ENCODE assay signal across 8 cellular contexts in the genomic region with DNA sequence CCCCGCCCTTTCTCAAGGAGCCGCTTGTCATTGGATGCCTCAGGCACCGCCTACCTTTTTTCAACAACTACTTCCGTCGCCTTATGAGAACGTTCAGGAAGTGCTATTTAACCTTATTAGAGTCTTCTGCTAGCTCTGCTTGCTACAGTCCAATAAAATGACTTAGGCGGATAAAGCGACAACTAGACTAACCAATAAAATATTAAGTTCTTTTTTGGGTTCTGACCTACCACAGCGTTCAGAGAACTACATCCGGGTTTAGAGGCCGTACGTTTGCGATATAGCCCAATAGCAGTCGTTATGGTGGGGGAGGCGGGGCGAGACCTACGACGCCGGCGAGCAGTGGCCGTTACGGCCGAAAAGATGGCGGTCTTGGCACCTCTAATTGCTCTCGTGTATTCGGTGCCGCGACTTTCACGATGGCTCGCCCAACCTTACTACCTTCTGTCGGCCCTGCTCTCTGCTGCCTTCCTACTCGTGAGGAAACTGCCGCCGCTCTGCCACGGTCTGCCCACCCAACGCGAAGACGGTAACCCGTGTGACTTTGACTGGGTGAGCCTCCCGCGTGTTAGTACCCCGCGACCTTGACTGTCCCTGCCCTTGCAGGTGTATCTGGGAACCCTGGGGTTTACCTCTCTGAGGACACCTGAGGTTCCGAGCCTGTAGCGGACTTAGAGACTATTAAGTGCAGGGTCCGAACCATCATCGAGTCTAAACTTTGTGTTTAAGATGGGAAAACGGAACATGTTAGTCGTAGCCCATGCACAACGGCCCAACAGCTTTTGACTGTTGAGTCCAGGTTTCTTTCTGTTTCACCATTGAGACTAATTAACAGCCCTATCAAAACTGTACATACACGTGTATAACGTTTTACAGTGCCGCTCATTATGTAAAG. TPM values are rescaled to one million over a fixed set of nuclear protein-coding genes. Genes with fewer than 3 reads are reported as not detected.
DNase-seq lines count a peak whose midpoint lies in the region; ATAC-seq and TF ChIP-seq lines count a peak whose summit lies in the region.

TMX2 (plus strand) TSS at position 338 of the 895 bp plus-strand sequence; CDS start at position 364, 26 bp downstream.

- no peaks in the 10 kb centered on the region for H3K9me3 ChIP-seq in spleen

- peaks cover 27 to 69% (median 48%) of the 10 kb centered on the region in 6 donors for H3K4me1 ChIP-seq in spleen

- WGBS in spleen, 5 donors, result 0 to 1% (median 0%) methylated on average over 22 to 53 of the region's 53 CpGs

- peak; percentile 92 for ATAC-seq in GM19023 (IDR thresholded peaks at IDR 0.05; ENCODE audit: unreplicated experiment)
- peak; percentile 92 for ATAC-seq in HG03280 (IDR thresholded peaks at IDR 0.05; ENCODE audit: unreplicated experiment)

- peak; percentile 94 for DNase-seq in AG08396 (ENCODE audit: low spot score)
- peak; percentile 99 for DNase-seq in NCI-H345 treated with DMSO at 0.1 percent for 48 hours (lab: John Stamatoyannopoulos, UW; ENCODE audit: unreplicated experiment)
- DNase-seq in activated CD4-positive, CD25-positive, alpha-beta regulatory T cell (lab: John Stamatoyannopoulos, UW), result peak; percentile 63 to 82 (median 76)
- DNase-seq in central memory CD4-positive, alpha-beta T cell, result peak; percentile 94
- DNase-seq in inferior parietal cortex (ENCODE audit: extremely low spot score), result peak; percentile 100
- peak; percentile 95 for DNase-seq in spleen

- TF ChIP-seq CTCF in spleen (IDR thresholded peaks at IDR 0.05 in 8 of 11, conservative IDR thresholded peaks at IDR 0.05 in 3 of 11), result peak in 3 of 11 experiments; percentile 8 to 26 (median 12)

- H3K36me3 ChIP-seq in spleen, result peaks cover 0 to 19% (median 0%) of the 10 kb centered on the region in 6 donors

- no peaks in the 10 kb centered on the region for H3K27me3 ChIP-seq in spleen (replicated peaks in 1 of 7)

- H3K27ac ChIP-seq in spleen, result peak within 1 kb of the TSS; percentile 85 to 96 (median 92)

- TF ChIP-seq POLR2A in spleen (IDR thresholded peaks at IDR 0.05), result no peak

- intact Hi-C loops in spleen (cut with DNase I; ENCODE audit: low total_unique reads), result no loop called here

- H3K4me3 ChIP-seq in spleen, result peak within 1 kb of the TSS; percentile 90 to 99 (median 96)

RNA-seq across cellular contexts. Expression of gene TMX2, which starts in this region (rescaled TPM):
- 10 to 100 TPM; 38.8 to 57.0 (median 51.9) TPM for total RNA-seq in spleen
- polyA plus RNA-seq in spleen, result 10 to 100 TPM; 36.0 to 56.5 (median 46.3) TPM

Comparison
In these comparisons a context has a peak if more than half of its experiments do, and no peak if none do; other contexts are left out.
1. Peak in every context shown above with its lines: DNase-seq, ATAC-seq, H3K4me3 ChIP-seq and H3K27ac ChIP-seq.